8 cellular contexts compared by ENCODE assay signal in genomic region chr17:17822189-17822978, GRCh38. TPM values are rescaled to one million over a fixed set of nuclear protein-coding genes. Genes with fewer than 3 reads are reported as not detected.
DNase-seq lines count a peak whose midpoint lies in the region; TF ChIP-seq lines count a peak whose summit lies in the region.

No MANE protein-coding gene starts in this region.

- intact Hi-C loops in posterior vena cava (cut with DNase I): no loop called here

- H3K27ac ChIP-seq in SU-DHL-6 (ENCODE audit: low read depth, low read length): peak overlapping the region; percentile 53

- no peaks in the 10 kb centered on the region for H3K9me3 ChIP-seq in SU-DHL-6 (ENCODE audit: insufficient read depth, low read length)

- no peaks in the 10 kb centered on the region for H3K27me3 ChIP-seq in SU-DHL-6 (ENCODE audit: low read length)

- H2AFZ ChIP-seq in SU-DHL-6 (ENCODE audit: low read depth, low read length, severe bottlenecking): no peak overlapping the region

- DNase-seq in G401 (ENCODE audit: low spot score) (peak; percentile 73), fibroblast of villous mesenchyme (ENCODE audit: low read depth) (peak; percentile 89), posterior vena cava (ENCODE audit: low spot score) (peak; percentile 91), glomerular visceral epithelial cell (ENCODE audit: extremely low spot score) (no peak), NCI-H2081 treated with DMSO at 0.1 percent for 48 hours (lab: John Stamatoyannopoulos, UW) (no peak), NCI-H128 (lab: John Stamatoyannopoulos, UW; ENCODE audit: unreplicated experiment) (no peak)
- no peak for DNase-seq in stimulated activated CD4-positive, alpha-beta T cell treated with anti-CD3 and anti-CD28 coated beads, Interleukin-12 subunit alpha, Interleukin-12 subunit beta, amount 100 ng/mL, for 4 hours

- TF ChIP-seq CTCF in SU-DHL-6 (IDR thresholded peaks at IDR 0.05; ENCODE audit: insufficient read depth, low read length, poor library complexity, severe bottlenecking) (no peak), fibroblast of villous mesenchyme (IDR thresholded peaks at IDR 0.05; ENCODE audit: insufficient read depth, low read depth, low read length) (no peak)

- in situ Hi-C loops in G401 (cut with HindIII; ENCODE audit: low sequenced_read_pairs): no loop called here

- no peaks in the 10 kb centered on the region for H3K36me3 ChIP-seq in SU-DHL-6 (ENCODE audit: low read length)

- peaks cover 4% of the 10 kb centered on the region; the same call in 1 of the 2 replicates for H3F3A ChIP-seq in SU-DHL-6 (ENCODE audit: insufficient read depth)

- no peaks in the 10 kb centered on the region for H3K9me2 ChIP-seq in SU-DHL-6 (replicated peaks; ENCODE audit: insufficient read depth, low read length)

- H3K79me2 ChIP-seq in SU-DHL-6 (ENCODE audit: insufficient read depth, low read length): peaks cover 29% of the 10 kb centered on the region

- no peaks in the 10 kb centered on the region for H4K20me1 ChIP-seq in SU-DHL-6 (ENCODE audit: low read depth, low read length)

- H3K9ac ChIP-seq in SU-DHL-6 (ENCODE audit: low read length): peak overlapping the region; percentile 68

- H3K4me2 ChIP-seq in SU-DHL-6 (ENCODE audit: low read depth, low read length, poor library complexity, severe bottlenecking): peak overlapping the region; percentile 97

- H3K4me3 ChIP-seq in SU-DHL-6 (ENCODE audit: insufficient read depth, low read length, poor library complexity, severe bottlenecking) (peak overlapping the region; percentile 68), fibroblast of villous mesenchyme (ENCODE audit: low read depth, low read length) (peak overlapping the region; percentile 59)

RNA-seq across cellular contexts. Expression of gene SREBF1, which starts 14.4 kb away (rescaled TPM):
- total RNA-seq in G401 (2014; rRNA removed; shearing (Covaris generic)): 116 and 155 TPM in 2 replicates
- total RNA-seq in fibroblast of villous mesenchyme (92.0 and 128 TPM in 2 replicates), posterior vena cava (10 to 100 TPM; 29.3 to 62.7 TPM)

Comparison
In these comparisons a context has a peak if more than half of its experiments do, and no peak if none do; other contexts are left out.
1. DNase-seq: peak in G401 (single experiment), fibroblast of villous mesenchyme (single experiment) and posterior vena cava (single experiment); none in glomerular visceral epithelial cell (single experiment), NCI-H2081 treated with DMSO at 0.1 percent for 48 hours (single experiment), NCI-H128 (single experiment) and stimulated activated CD4-positive, alpha-beta T cell treated with anti-CD3 and anti-CD28 coated beads, Interleukin-12 subunit alpha, Interleukin-12 subunit beta, amount 100 ng/mL, for 4 hours (single experiment).